In the genomic region with DNA sequence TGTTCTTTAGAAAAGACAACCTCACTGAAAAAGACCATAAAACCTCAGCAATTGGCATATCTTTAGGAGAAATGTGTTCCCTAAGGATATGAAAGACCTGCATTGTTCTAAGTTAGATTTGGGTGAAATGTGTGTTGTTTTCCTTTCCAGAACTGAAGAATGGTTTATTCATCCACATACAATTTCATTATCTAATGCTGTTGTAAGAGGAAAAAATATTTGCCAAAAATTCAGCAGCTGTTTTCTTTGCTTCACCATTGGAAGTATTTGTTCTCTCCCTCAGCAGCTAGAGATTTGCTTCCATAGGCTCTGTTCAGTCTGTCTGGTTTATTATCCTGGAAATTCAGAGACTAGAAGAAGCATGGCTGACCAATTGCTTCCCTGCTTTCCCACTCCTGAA, we compare ENCODE assay signal across 1 cellular context.
TF ChIP-seq lines count a peak whose summit lies in the region.

No MANE protein-coding gene starts in this region.

TF ChIP-seq in HepG2, 621 proteins besides CTCF, POLR2A, EP300 and RAD21 (continued from another document):
- TF ChIP-seq HMGA1 (CRISPR knock-in tag; conservative IDR thresholded peaks at IDR 0.05) (no peak), ZNF558 (CRISPR knock-in tag; IDR thresholded peaks at IDR 0.05; ENCODE audit: borderline replicate concordance) (no peak), HOXA7 (CRISPR knock-in tag; IDR thresholded peaks at IDR 0.05) (no peak), DDIT3 (CRISPR knock-in tag; IDR thresholded peaks at IDR 0.05) (no peak), ATRX (CRISPR knock-in tag; IDR thresholded peaks at IDR 0.05; ENCODE audit: borderline replicate concordance) (no peak), CBX1 (IDR thresholded peaks at IDR 0.05; ENCODE audit: low read depth) (no peak), ZNF850 (CRISPR knock-in tag; conservative IDR thresholded peaks at IDR 0.05) (no peak)
